ENCODE assay signal across 26 cellular contexts in the genomic region with DNA sequence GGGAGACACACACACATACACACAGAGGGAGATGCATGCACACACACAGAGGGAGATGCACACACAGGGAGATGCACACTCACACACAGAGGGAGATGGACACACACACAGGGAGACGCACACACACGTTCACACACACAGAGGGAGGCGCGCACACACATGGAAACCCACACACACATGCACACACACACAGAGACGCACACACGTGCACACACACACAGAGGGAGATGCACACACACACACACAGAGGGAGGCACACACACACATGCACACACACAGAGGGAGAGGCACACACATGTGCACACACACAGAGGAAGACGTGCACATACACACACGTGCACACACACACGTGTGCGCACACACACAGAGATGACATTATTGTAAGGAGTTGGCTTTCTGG.
"Had no signal": no experiment of that assay in that cellular context is flagged by ENCODE, and none has a peak within 500 bp of the region (broad histone marks: within the 10 kb centered on the region; RNA-seq: fewer than 3 reads in every experiment).

No MANE protein-coding gene starts in this region.

- H3K27ac ChIP-seq: ascending aorta, breast epithelium, esophagus muscularis mucosa, foreskin keratinocyte, gastrocnemius medialis had no signal

- DNase-seq: activated CD4-positive, alpha-beta memory T cell treated with anti-CD3 and anti-CD28 coated beads, Interleukin-2, amount 10 ng/mL, durations not matched to agents 7 days and 5 days; activated CD4-positive, alpha-beta T cell treated with anti-CD3 and anti-CD28 coated beads for 36 hours; activated CD4-positive, alpha-beta T cell treated with anti-CD3 and anti-CD28 coated beads, Interleukin-2, amount 10 ng/mL, durations not matched to agents 24 days and 14 days; activated CD4-positive, CD25-positive, alpha-beta regulatory T cell; activated CD4-positive, CD25-positive, alpha-beta regulatory T cell treated with anti-CD3 and anti-CD28 coated beads, Interleukin-2, amount 50 U/mL, for 72 hours; activated CD8-positive, alpha-beta memory T cell treated with anti-CD3 and anti-CD28 coated beads, Interleukin-2, amount 50 U/mL, for 48 hours; activated gamma-delta T cell; activated naive CD4-positive, alpha-beta T cell; activated naive CD4-positive, alpha-beta T cell treated with anti-CD3 and anti-CD28 coated beads, Interleukin-2, amount 10 ng/mL, durations not matched to agents 7 days and 5 days; activated naive CD8-positive, alpha-beta T cell treated with anti-CD3 and anti-CD28 coated beads, Interleukin-2, amount 10 ng/mL, durations not matched to agents 7 days and 5 days; activated T-cell treated with anti-CD3 and anti-CD28 coated beads for 4 hours; activated T-cell treated with anti-CD3 and anti-CD28 coated beads, Interleukin-2, amount 50 U/mL, for 24 hours; activated T-cell treated with anti-CD3 and anti-CD28 coated beads, Interleukin-2, amount 50 U/mL, for 72 hours; cortex of kidney; dermis blood vessel endothelial cell; effector CD4-positive, alpha-beta T cell; effector memory CD8-positive, alpha-beta T cell; erythroblast; foreskin keratinocyte; gastrocnemius medialis; T-helper 2 cell had no signal

- H3K36me3 Mint-ChIP-seq: activated naive CD4-positive, alpha-beta T cell treated with anti-CD3 and anti-CD28 coated beads, Interleukin-2, amount 10 ng/mL, durations not matched to agents 7 days and 5 days; activated naive CD4-positive, alpha-beta T cell treated with anti-CD3 and anti-CD28 coated beads, Interleukin-2, amount 50 U/mL, for 72 hours; activated naive CD8-positive, alpha-beta T cell treated with anti-CD3 and anti-CD28 coated beads, Interleukin-2, amount 10 ng/mL, durations not matched to agents 7 days and 5 days; brain had no signal

- H3K4me1 ChIP-seq: ascending aorta, breast epithelium, esophagus muscularis mucosa, foreskin keratinocyte, gastrocnemius medialis had no signal

- H3K27me3 ChIP-seq: ascending aorta, foreskin keratinocyte, gastrocnemius medialis had no signal

- H3K9me3 ChIP-seq: ascending aorta, breast epithelium, esophagus muscularis mucosa, gastrocnemius medialis had no signal

- H3K9me3 Mint-ChIP-seq: activated CD4-positive, alpha-beta memory T cell treated with anti-CD3 and anti-CD28 coated beads, Interleukin-2, amount 10 ng/mL, durations not matched to agents 7 days and 5 days; activated CD4-positive, alpha-beta T cell treated with anti-CD3 and anti-CD28 coated beads, Interleukin-2, amount 10 ng/mL, durations not matched to agents 24 days and 14 days; activated naive CD4-positive, alpha-beta T cell treated with anti-CD3 and anti-CD28 coated beads, Interleukin-2, amount 10 ng/mL, durations not matched to agents 7 days and 5 days; activated naive CD4-positive, alpha-beta T cell treated with anti-CD3 and anti-CD28 coated beads, Interleukin-2, amount 50 U/mL, for 72 hours; activated naive CD8-positive, alpha-beta T cell treated with anti-CD3 and anti-CD28 coated beads, Interleukin-2, amount 10 ng/mL, durations not matched to agents 7 days and 5 days; activated T-cell treated with anti-CD3 and anti-CD28 coated beads, Interleukin-2, amount 50 U/mL, for 24 hours; activated T-cell treated with anti-CD3 and anti-CD28 coated beads, Interleukin-2, amount 50 U/mL, for 72 hours; effector memory CD8-positive, alpha-beta T cell had no signal

- H3K4me1 Mint-ChIP-seq: activated CD4-positive, alpha-beta memory T cell treated with anti-CD3 and anti-CD28 coated beads, Interleukin-2, amount 10 ng/mL, durations not matched to agents 7 days and 5 days; activated CD4-positive, alpha-beta T cell treated with anti-CD3 and anti-CD28 coated beads for 36 hours; activated CD4-positive, alpha-beta T cell treated with anti-CD3 and anti-CD28 coated beads, Interleukin-2, amount 10 ng/mL, durations not matched to agents 24 days and 14 days; activated naive CD4-positive, alpha-beta T cell treated with anti-CD3 and anti-CD28 coated beads, Interleukin-2, amount 10 ng/mL, durations not matched to agents 7 days and 5 days; activated naive CD8-positive, alpha-beta T cell treated with anti-CD3 and anti-CD28 coated beads, Interleukin-2, amount 10 ng/mL, durations not matched to agents 7 days and 5 days; brain had no signal

- H3K4me3 Mint-ChIP-seq: activated CD4-positive, alpha-beta memory T cell treated with anti-CD3 and anti-CD28 coated beads, Interleukin-2, amount 10 ng/mL, durations not matched to agents 7 days and 5 days; activated CD4-positive, alpha-beta T cell treated with anti-CD3 and anti-CD28 coated beads for 36 hours; activated CD4-positive, alpha-beta T cell treated with anti-CD3 and anti-CD28 coated beads, Interleukin-2, amount 10 ng/mL, durations not matched to agents 24 days and 14 days; activated naive CD4-positive, alpha-beta T cell treated with anti-CD3 and anti-CD28 coated beads, Interleukin-2, amount 10 ng/mL, durations not matched to agents 7 days and 5 days; activated naive CD8-positive, alpha-beta T cell treated with anti-CD3 and anti-CD28 coated beads, Interleukin-2, amount 10 ng/mL, durations not matched to agents 7 days and 5 days; activated T-cell treated with anti-CD3 and anti-CD28 coated beads, Interleukin-2, amount 50 U/mL, for 24 hours; activated T-cell treated with anti-CD3 and anti-CD28 coated beads, Interleukin-2, amount 50 U/mL, for 72 hours; brain; effector memory CD8-positive, alpha-beta T cell had no signal

- H3K27me3 Mint-ChIP-seq: activated CD4-positive, alpha-beta memory T cell treated with anti-CD3 and anti-CD28 coated beads, Interleukin-2, amount 10 ng/mL, durations not matched to agents 7 days and 5 days; activated CD4-positive, alpha-beta T cell treated with anti-CD3 and anti-CD28 coated beads for 36 hours; activated CD4-positive, alpha-beta T cell treated with anti-CD3 and anti-CD28 coated beads, Interleukin-2, amount 10 ng/mL, durations not matched to agents 24 days and 14 days; activated naive CD4-positive, alpha-beta T cell treated with anti-CD3 and anti-CD28 coated beads, Interleukin-2, amount 10 ng/mL, durations not matched to agents 7 days and 5 days; activated naive CD8-positive, alpha-beta T cell treated with anti-CD3 and anti-CD28 coated beads, Interleukin-2, amount 10 ng/mL, durations not matched to agents 7 days and 5 days; activated T-cell treated with anti-CD3 and anti-CD28 coated beads, Interleukin-2, amount 50 U/mL, for 24 hours; effector memory CD8-positive, alpha-beta T cell had no signal

- H3K27ac Mint-ChIP-seq: activated CD4-positive, alpha-beta memory T cell treated with anti-CD3 and anti-CD28 coated beads, Interleukin-2, amount 10 ng/mL, durations not matched to agents 7 days and 5 days; activated CD4-positive, alpha-beta T cell treated with anti-CD3 and anti-CD28 coated beads for 36 hours; activated CD4-positive, alpha-beta T cell treated with anti-CD3 and anti-CD28 coated beads, Interleukin-2, amount 10 ng/mL, durations not matched to agents 24 days and 14 days; activated naive CD4-positive, alpha-beta T cell treated with anti-CD3 and anti-CD28 coated beads, Interleukin-2, amount 10 ng/mL, durations not matched to agents 7 days and 5 days; activated naive CD4-positive, alpha-beta T cell treated with anti-CD3 and anti-CD28 coated beads, Interleukin-2, amount 50 U/mL, for 72 hours; activated naive CD8-positive, alpha-beta T cell treated with anti-CD3 and anti-CD28 coated beads, Interleukin-2, amount 10 ng/mL, durations not matched to agents 7 days and 5 days; activated T-cell treated with anti-CD3 and anti-CD28 coated beads, Interleukin-2, amount 50 U/mL, for 24 hours; activated T-cell treated with anti-CD3 and anti-CD28 coated beads, Interleukin-2, amount 50 U/mL, for 72 hours; brain; effector memory CD8-positive, alpha-beta T cell had no signal

- H3K36me3 ChIP-seq: ascending aorta, breast epithelium, esophagus muscularis mucosa, gastrocnemius medialis had no signal

- H3K4me3 ChIP-seq: ascending aorta, breast epithelium, esophagus muscularis mucosa, gastrocnemius medialis had no signal

- ATAC-seq: activated CD4-positive, alpha-beta T cell treated with anti-CD3 and anti-CD28 coated beads for 36 hours; activated naive CD4-positive, alpha-beta T cell treated with anti-CD3 and anti-CD28 coated beads, Interleukin-2, amount 50 U/mL, for 72 hours; activated T-cell treated with anti-CD3 and anti-CD28 coated beads, Interleukin-2, amount 50 U/mL, for 72 hours; effector memory CD8-positive, alpha-beta T cell; foreskin keratinocyte; gastrocnemius medialis had no signal
